Comparison of ENCODE assay signal across 25 cellular contexts in genomic region chr4:169941141-169941540, GRCh38.
"Had no signal": no experiment of that assay in that cellular context is flagged by ENCODE, and none has a peak within 500 bp of the region (broad histone marks: within the 10 kb centered on the region; RNA-seq: fewer than 3 reads in every experiment).

No MANE protein-coding gene starts in this region.

- H3K9me3 Mint-ChIP-seq: naive thymus-derived CD8-positive, alpha-beta T cell; stimulated activated naive CD8-positive, alpha-beta T cell treated with anti-CD3 and anti-CD28 coated beads, Interleukin-15, Interleukin-2, amounts not matched to agents 100 ng/mL and 50 ng/mL, for 24 hours had no signal

- H3K36me3 Mint-ChIP-seq: naive thymus-derived CD8-positive, alpha-beta T cell; stimulated activated naive B cell treated with anti-CD40 and anti-IgM and Interleukin-4, amounts not matched to agents 10 μg/mL and 1 μg/mL and 100 μg/mL, for 72 hours had no signal

- H3K9me3 ChIP-seq: colonic mucosa, esophagus squamous epithelium, gastrocnemius medialis, neutrophil, pancreas, right lobe of liver, thoracic aorta, tibial nerve, upper lobe of right lung, uterus had no signal

- H3K4me3 ChIP-seq: colonic mucosa, esophagus squamous epithelium, gastrocnemius medialis, lung, pancreas, right lobe of liver, thoracic aorta, tibial nerve, upper lobe of right lung, uterus had no signal

- H3K4me1 Mint-ChIP-seq: naive thymus-derived CD8-positive, alpha-beta T cell had no signal

- FAIRE-seq: endothelial cell of umbilical vein, kidney, pancreas, small intestine had no signal

- H3K27me3 ChIP-seq: colonic mucosa, gastrocnemius medialis, neutrophil, pancreas, right lobe of liver, tibial nerve, upper lobe of right lung, uterus had no signal

- H3K27ac ChIP-seq: colonic mucosa, esophagus squamous epithelium, gastrocnemius medialis, neutrophil, pancreas, right lobe of liver, thoracic aorta, tibial nerve, upper lobe of right lung, uterus had no signal

- H3K4me1 ChIP-seq: colonic mucosa, esophagus squamous epithelium, gastrocnemius medialis, pancreas, right lobe of liver, upper lobe of right lung, uterus had no signal

- H3K27ac Mint-ChIP-seq: dendritic cell treated with granulocyte-macrophage colony-stimulating factor and Interleukin-4, amounts not matched to agents 40 ng/mL and 50 ng/mL, for 4 days; naive thymus-derived CD8-positive, alpha-beta T cell; progenitor cell of endocrine pancreas; stimulated activated naive B cell treated with anti-CD40 and anti-IgM and Interleukin-4, amounts not matched to agents 10 μg/mL and 1 μg/mL and 100 μg/mL, for 72 hours; stimulated activated naive CD8-positive, alpha-beta T cell treated with anti-CD3 and anti-CD28 coated beads, Interleukin-15, Interleukin-2, amounts not matched to agents 100 ng/mL and 50 ng/mL, for 24 hours had no signal

- DNase-seq: colonic mucosa; effector CD8-positive, alpha-beta T cell; esophagus squamous epithelium; gastrocnemius medialis; head of caudate nucleus; kidney; mesenchymal stem cell; midbrain; naive thymus-derived CD8-positive, alpha-beta T cell; pancreas; small intestine; stimulated activated CD4-positive, alpha-beta T cell treated with anti-CD3 and anti-CD28 coated beads, Interleukin-15, amount 100 ng/mL, for 24 hours; stimulated activated CD4-positive, alpha-beta T cell treated with anti-CD3 and anti-CD28 coated beads, Interleukin-2, amount 100 ng/mL, for 48 hours; stimulated activated naive B cell treated with anti-CD40 and anti-IgM and Interleukin-4, amounts not matched to agents 10 μg/mL and 1 μg/mL and 100 μg/mL, for 72 hours; upper lobe of right lung; uterus had no signal

- ATAC-seq: gastrocnemius medialis; naive thymus-derived CD8-positive, alpha-beta T cell; pancreas; stimulated activated naive B cell treated with anti-CD40 and anti-IgM and Interleukin-4, amounts not matched to agents 10 μg/mL and 1 μg/mL and 100 μg/mL, for 72 hours; upper lobe of right lung had no signal

- H3K4me3 Mint-ChIP-seq: dendritic cell treated with granulocyte-macrophage colony-stimulating factor and Interleukin-4, amounts not matched to agents 40 ng/mL and 50 ng/mL, for 4 days; naive thymus-derived CD8-positive, alpha-beta T cell; stimulated activated naive B cell treated with anti-CD40 and anti-IgM and Interleukin-4, amounts not matched to agents 10 μg/mL and 1 μg/mL and 100 μg/mL, for 72 hours; stimulated activated naive CD8-positive, alpha-beta T cell treated with anti-CD3 and anti-CD28 coated beads, Interleukin-15, Interleukin-2, amounts not matched to agents 100 ng/mL and 50 ng/mL, for 24 hours had no signal

- H3K36me3 ChIP-seq: colonic mucosa, esophagus squamous epithelium, gastrocnemius medialis, neutrophil, pancreas, right lobe of liver, thoracic aorta, tibial nerve, upper lobe of right lung, uterus had no signal

- H3K27me3 Mint-ChIP-seq: progenitor cell of endocrine pancreas; stimulated activated naive B cell treated with anti-CD40 and anti-IgM and Interleukin-4, amounts not matched to agents 10 μg/mL and 1 μg/mL and 100 μg/mL, for 72 hours; stimulated activated naive CD8-positive, alpha-beta T cell treated with anti-CD3 and anti-CD28 coated beads, Interleukin-15, Interleukin-2, amounts not matched to agents 100 ng/mL and 50 ng/mL, for 24 hours had no signal
